In the genomic region with DNA sequence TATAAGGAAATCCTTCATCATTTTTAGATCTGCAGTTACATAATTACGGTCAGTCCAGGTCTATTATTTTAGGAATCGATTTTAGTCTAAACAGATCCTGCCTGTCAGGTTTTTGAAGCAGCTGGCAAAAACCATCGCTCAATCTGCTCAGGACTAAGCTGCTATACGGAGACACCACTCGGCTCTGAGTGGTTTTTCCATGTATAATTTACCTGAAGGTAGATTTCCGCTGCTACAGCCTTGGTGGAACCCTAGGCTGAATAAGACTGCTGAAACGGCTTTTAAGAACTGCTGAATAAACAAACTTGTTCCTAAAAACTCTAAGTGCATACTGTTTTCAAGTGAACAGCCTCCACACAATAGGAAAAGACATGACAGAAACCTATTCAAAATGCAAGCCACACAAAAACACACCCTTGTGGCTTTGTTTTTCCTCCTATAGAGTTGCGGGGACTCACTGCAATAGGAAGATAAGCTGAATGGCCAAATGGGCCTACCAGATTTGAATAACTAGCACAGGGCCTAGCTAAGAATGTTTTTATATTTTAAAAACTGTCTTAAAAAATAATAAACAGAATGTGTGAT, we compare ENCODE assay signal across 1 cellular context.
A peak's percentile ranks its signal among the peaks of the same experiment; 100 is the strongest.
TF ChIP-seq lines count a peak whose summit lies in the region.

No MANE protein-coding gene starts in this region.

TF ChIP-seq in HEK293, 187 proteins besides CTCF, POLR2A, EP300 and RAD21 (continued from another document):
- TF ChIP-seq, protein P1, sequence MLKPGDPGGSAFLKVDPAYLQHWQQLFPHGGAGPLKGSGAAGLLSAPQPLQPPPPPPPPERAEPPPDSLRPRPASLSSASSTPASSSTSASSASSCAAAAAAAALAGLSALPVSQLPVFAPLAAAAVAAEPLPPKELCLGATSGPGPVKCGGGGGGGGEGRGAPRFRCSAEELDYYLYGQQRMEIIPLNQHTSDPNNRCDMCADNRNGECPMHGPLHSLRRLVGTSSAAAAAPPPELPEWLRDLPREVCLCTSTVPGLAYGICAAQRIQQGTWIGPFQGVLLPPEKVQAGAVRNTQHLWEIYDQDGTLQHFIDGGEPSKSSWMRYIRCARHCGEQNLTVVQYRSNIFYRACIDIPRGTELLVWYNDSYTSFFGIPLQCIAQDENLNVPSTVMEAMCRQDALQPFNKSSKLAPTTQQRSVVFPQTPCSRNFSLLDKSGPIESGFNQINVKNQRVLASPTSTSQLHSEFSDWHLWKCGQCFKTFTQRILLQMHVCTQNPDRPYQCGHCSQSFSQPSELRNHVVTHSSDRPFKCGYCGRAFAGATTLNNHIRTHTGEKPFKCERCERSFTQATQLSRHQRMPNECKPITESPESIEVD (tag by site-specific recombination; IDR thresholded peaks at IDR 0.05) = peak; percentile 41; the same call in 1 of the 2 replicates
